Comparison of ENCODE assay signal across 8 cellular contexts in the genomic region with DNA sequence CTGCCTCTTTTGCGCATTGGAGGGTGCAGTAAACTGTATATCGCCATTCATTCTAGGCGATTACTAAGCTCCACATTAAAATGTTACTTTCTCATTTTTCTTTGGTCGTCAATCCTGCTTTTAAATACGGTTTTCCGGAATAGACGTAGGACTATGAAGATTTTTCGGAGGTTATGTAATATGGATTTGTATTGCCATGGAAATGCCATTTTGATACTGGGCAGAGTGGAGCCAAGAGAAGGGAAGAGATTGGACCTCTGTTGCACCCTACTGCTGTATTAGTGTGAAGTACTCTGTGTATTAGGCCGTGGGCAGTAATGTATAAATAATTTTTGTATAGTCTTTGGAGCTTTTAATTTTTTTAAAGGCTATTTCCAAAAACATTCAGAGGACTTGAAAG. TPM values are rescaled to one million over a fixed set of nuclear protein-coding genes. Genes with fewer than 3 reads are reported as not detected.
DNase-seq lines count a peak whose midpoint lies in the region; ATAC-seq, FAIRE-seq and TF ChIP-seq lines count a peak whose summit lies in the region.

No MANE protein-coding gene starts in this region.

- DNase-seq in DND-41 (no peak), NAMALWA (ENCODE audit: low spot score) (peak; percentile 16), endodermal cell (no peak), pancreas (no peak), middle frontal gyrus (ENCODE audit: extremely low spot score, low spot score) (no peak)
- no peak for DNase-seq in stimulated activated CD4-positive, alpha-beta T cell treated with anti-CD3 and anti-CD28 coated beads, Interleukin-12 subunit alpha, Interleukin-12 subunit beta, amount 100 ng/mL, for 4 hours

- no peaks in the 10 kb centered on the region for H3K27me3 ChIP-seq in DND-41 (ENCODE audit: insufficient read depth, low read length, poor library complexity)
- no peaks in the 10 kb centered on the region for H3K27me3 ChIP-seq in endodermal cell (ENCODE audit: control insufficient read depth, insufficient read depth, low read length, poor library complexity, severe bottlenecking)
- no peaks in the 10 kb centered on the region for H3K27me3 ChIP-seq in pancreas

- H4K20me1 ChIP-seq in DND-41 (ENCODE audit: insufficient read depth, low read length), result peaks cover 44% of the 10 kb centered on the region

- H3K4me3 Mint-ChIP-seq in endodermal cell, result no peak overlapping the region

- intact Hi-C loops in pancreas (cut with DNase I), result no loop called here

- peaks cover 65% of the 10 kb centered on the region for H3K79me2 ChIP-seq in DND-41 (ENCODE audit: insufficient read depth, low read length)

- no peaks in the 10 kb centered on the region for H3K27me3 Mint-ChIP-seq in endodermal cell (ENCODE audit: insufficient read depth)

- peak overlapping the region; percentile 67 to 68 for H3K4me3 ChIP-seq in DND-41 (ENCODE audit: low read depth in 1 of 2, low read length in 2 of 2)
- H3K4me3 ChIP-seq in endodermal cell (ENCODE audit: low read length), result peak overlapping the region; percentile 96
- H3K4me3 ChIP-seq in pancreas, result peak overlapping the region; percentile 59 to 82 (median 80)

- TF ChIP-seq CTCF in DND-41 (IDR thresholded peaks at IDR 0.05; ENCODE audit: borderline replicate concordance, extremely low read depth, low read length, poor library complexity, severe bottlenecking), result no peak
- no peak for TF ChIP-seq CTCF in endodermal cell (conservative IDR thresholded peaks at IDR 0.05)
- TF ChIP-seq CTCF in pancreas (IDR thresholded peaks at IDR 0.05), result no peak

- peaks cover 22% of the 10 kb centered on the region for H3K4me1 Mint-ChIP-seq in endodermal cell

- H3K9me3 ChIP-seq in DND-41 (ENCODE audit: insufficient read depth, low read length, severe bottlenecking) (no peaks in the 10 kb centered on the region), endodermal cell (ENCODE audit: control insufficient read depth, low read length) (no peaks in the 10 kb centered on the region), pancreas (no peaks in the 10 kb centered on the region)

- H3K36me3 ChIP-seq in DND-41 (ENCODE audit: insufficient read depth, low read length) (peaks cover 32% of the 10 kb centered on the region), endodermal cell (ENCODE audit: control insufficient read depth, insufficient read depth, low read length) (peaks cover 39% of the 10 kb centered on the region), pancreas (no peaks in the 10 kb centered on the region)

- peaks cover 33% of the 10 kb centered on the region for H3K36me3 Mint-ChIP-seq in endodermal cell (ENCODE audit: low read depth)

- ATAC-seq in DND-41 (ENCODE audit: insufficient read depth, low read depth) (no peak), pancreas (peak in 2 of 4 donors; percentile 25 to 29), GM18498 (IDR thresholded peaks at IDR 0.05; ENCODE audit: unreplicated experiment) (no peak), HG03025 (IDR thresholded peaks at IDR 0.05; ENCODE audit: low FRiP score, unreplicated experiment) (no peak)

- H3K9me3 Mint-ChIP-seq in endodermal cell, result no peaks in the 10 kb centered on the region

- peak overlapping the region; percentile 92; the same call in 1 of the 2 replicates for H2AFZ ChIP-seq in DND-41 (ENCODE audit: low read depth, low read length)

- peak overlapping the region; percentile 78 for H3K4me2 ChIP-seq in DND-41 (ENCODE audit: insufficient read depth, low read length)

- H3K27ac ChIP-seq in DND-41 (ENCODE audit: low read length), result peak overlapping the region; percentile 92
- peak overlapping the region; percentile 94 for H3K27ac ChIP-seq in endodermal cell (ENCODE audit: low read depth, low read length)
- H3K27ac ChIP-seq in pancreas, result peak overlapping the region; percentile 74 to 94 (median 88)

- peak; percentile 41 for FAIRE-seq in pancreas (lab: Jason Lieb, UNC)

- 0 to 4% methylated on average over 7 to 9 of the region's 9 CpGs for WGBS in endodermal cell (ENCODE audit: insufficient coverage in 1 of 2, insufficient read length in 1 of 2), 2 experiments
- WGBS in pancreas, 2 donors, result 0 to 1% methylated on average over 9 of the region's 9 CpGs

- H3K9ac ChIP-seq in DND-41 (ENCODE audit: low read depth, low read length), result peak overlapping the region; percentile 79
- peak overlapping the region; percentile 95 for H3K9ac ChIP-seq in endodermal cell (ENCODE audit: extremely low read depth, low read length, poor library complexity, severe bottlenecking)

- H3K27ac Mint-ChIP-seq in endodermal cell, result no peak overlapping the region

- peaks cover 36% of the 10 kb centered on the region for H3K4me1 ChIP-seq in DND-41 (ENCODE audit: insufficient read depth, low read length)
- no peaks in the 10 kb centered on the region for H3K4me1 ChIP-seq in endodermal cell (ENCODE audit: control insufficient read depth, insufficient read depth, low read length)
- H3K4me1 ChIP-seq in pancreas, result peaks cover 10 to 30% (median 10%) of the 10 kb centered on the region in 3 donors

RNA-seq across cellular contexts. Expression of gene RBM25, which starts 1.0 kb away (rescaled TPM):
- 100 to 1,000 TPM; 132 to 164 TPM for total RNA-seq in endodermal cell
- 120 TPM for polyA plus RNA-seq in endodermal cell (2013, experiment 1 of 2)
- 102 TPM for polyA plus RNA-seq in endodermal cell (2013, experiment 2 of 2)
- 10 to 100 TPM; 22.7 to 39.6 (median 28.4) TPM for total RNA-seq in pancreas
- 10 to 100 TPM; 52.5 to 62.8 TPM for polyA plus RNA-seq in pancreas

RNA-seq across cellular contexts. Expression of gene ZFYVE1, which starts 32.4 kb away (rescaled TPM):
- total RNA-seq in endodermal cell (10 to 100 TPM; 11.6 to 16.6 TPM), pancreas (10 to 100 TPM in 1 of 6 donors, 1 to 10 TPM in 5; 3.1 to 13.8 (median 6.9) TPM)
- 14.6 TPM for polyA plus RNA-seq in endodermal cell (2013, experiment 1 of 2)
- 12.9 TPM for polyA plus RNA-seq in endodermal cell (2013, experiment 2 of 2)
- polyA plus RNA-seq in pancreas, result 1 to 10 TPM; 3.2 to 4.4 TPM
